In the genomic region with DNA sequence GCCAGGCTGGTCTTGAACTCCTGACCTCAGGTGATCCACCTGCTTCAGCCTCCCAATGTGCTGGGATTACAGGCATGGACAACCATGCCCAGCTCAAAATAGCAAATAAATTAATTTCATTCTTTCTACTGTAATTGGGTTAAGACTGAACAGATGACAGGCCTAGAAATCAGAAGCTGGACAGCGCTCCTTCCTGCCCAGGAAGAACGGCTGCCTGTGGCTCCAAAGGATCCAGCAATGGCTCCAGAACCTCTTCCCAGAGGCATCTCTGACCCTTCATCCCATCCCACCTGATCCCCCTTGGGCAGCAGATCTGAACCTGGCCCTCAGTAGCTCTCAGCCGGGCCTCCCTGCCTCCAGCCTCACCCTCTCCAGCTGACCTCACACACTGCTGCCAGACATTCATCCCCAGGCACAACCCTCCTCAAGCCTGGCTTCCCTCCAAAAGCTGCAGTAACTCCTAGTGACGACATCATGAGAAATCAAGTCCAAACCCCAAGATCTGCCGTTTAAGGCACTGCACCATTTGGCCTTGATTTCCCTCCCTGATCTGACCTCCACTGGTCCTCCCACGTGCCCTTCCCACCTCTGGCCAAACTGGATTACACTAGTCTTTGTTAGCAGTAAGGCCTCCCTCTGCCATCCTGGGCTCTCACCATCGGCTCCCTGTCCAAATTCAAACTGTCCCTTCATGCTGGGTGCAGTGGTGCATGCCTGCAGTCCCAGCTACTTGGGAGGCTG, we compare ENCODE assay signal across 1 cellular context.
A peak's percentile ranks its signal among the peaks of the same experiment; 100 is the strongest.
TF ChIP-seq lines count a peak whose summit lies in the region.

No MANE protein-coding gene starts in this region.

TF ChIP-seq in A549, 52 proteins besides CTCF, POLR2A, EP300 and RAD21:
- TF ChIP-seq, protein P1, sequence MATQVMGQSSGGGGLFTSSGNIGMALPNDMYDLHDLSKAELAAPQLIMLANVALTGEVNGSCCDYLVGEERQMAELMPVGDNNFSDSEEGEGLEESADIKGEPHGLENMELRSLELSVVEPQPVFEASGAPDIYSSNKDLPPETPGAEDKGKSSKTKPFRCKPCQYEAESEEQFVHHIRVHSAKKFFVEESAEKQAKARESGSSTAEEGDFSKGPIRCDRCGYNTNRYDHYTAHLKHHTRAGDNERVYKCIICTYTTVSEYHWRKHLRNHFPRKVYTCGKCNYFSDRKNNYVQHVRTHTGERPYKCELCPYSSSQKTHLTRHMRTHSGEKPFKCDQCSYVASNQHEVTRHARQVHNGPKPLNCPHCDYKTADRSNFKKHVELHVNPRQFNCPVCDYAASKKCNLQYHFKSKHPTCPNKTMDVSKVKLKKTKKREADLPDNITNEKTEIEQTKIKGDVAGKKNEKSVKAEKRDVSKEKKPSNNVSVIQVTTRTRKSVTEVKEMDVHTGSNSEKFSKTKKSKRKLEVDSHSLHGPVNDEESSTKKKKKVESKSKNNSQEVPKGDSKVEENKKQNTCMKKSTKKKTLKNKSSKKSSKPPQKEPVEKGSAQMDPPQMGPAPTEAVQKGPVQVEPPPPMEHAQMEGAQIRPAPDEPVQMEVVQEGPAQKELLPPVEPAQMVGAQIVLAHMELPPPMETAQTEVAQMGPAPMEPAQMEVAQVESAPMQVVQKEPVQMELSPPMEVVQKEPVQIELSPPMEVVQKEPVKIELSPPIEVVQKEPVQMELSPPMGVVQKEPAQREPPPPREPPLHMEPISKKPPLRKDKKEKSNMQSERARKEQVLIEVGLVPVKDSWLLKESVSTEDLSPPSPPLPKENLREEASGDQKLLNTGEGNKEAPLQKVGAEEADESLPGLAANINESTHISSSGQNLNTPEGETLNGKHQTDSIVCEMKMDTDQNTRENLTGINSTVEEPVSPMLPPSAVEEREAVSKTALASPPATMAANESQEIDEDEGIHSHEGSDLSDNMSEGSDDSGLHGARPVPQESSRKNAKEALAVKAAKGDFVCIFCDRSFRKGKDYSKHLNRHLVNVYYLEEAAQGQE (IDR thresholded peaks at IDR 0.05), result peak; percentile 61
- no peak for TF ChIP-seq EHF (CRISPR knock-in tag; IDR thresholded peaks at IDR 0.05)
